ENCODE assay signal across 19 cellular contexts in genomic region chr1:82392946-82393345, GRCh38.
"Had no signal": no experiment of that assay in that cellular context is flagged by ENCODE, and none has a peak within 500 bp of the region (broad histone marks: within the 10 kb centered on the region; RNA-seq: fewer than 3 reads in every experiment).

No MANE protein-coding gene starts in this region.

- H3K4me3 ChIP-seq: lung, tibial artery had no signal

- H3K27ac ChIP-seq: brain microvascular endothelial cell, tibial artery had no signal

- H3K9me3 ChIP-seq: tibial artery had no signal

- DNase-seq: activated CD4-positive, alpha-beta T cell treated with anti-CD3 and anti-CD28 coated beads, Interleukin-2, amount 10 ng/mL, durations not matched to agents 24 days and 14 days; activated CD8-positive, alpha-beta T cell treated with anti-CD3 and anti-CD28 coated beads, Interleukin-2, amount 10 ng/mL, durations not matched to agents 7 days and 5 days; activated naive CD4-positive, alpha-beta T cell treated with anti-CD3 and anti-CD28 coated beads for 36 hours; activated T-cell treated with anti-CD3 and anti-CD28 coated beads, Interleukin-2, amount 50 U/mL, for 24 hours; cerebellar nuclear complex; effector CD8-positive, alpha-beta T cell; glutamatergic neuron; hippocampal formation; nephron progenitor cell; occipital lobe; retina; stimulated activated CD8-positive, alpha-beta memory T cell treated with anti-CD3 and anti-CD28 coated beads, Interleukin-4, amount 100 ng/mL, for 48 hours; stimulated activated naive CD4-positive, alpha-beta T cell treated with Interleukin-2 at 50 U/mL for 16 hours; substantia nigra; T-cell; tibial artery had no signal

- H3K36me3 ChIP-seq: brain microvascular endothelial cell, tibial artery had no signal

- H3K27me3 ChIP-seq: brain microvascular endothelial cell, tibial artery had no signal

- FAIRE-seq: islet of Langerhans had no signal

- ATAC-seq: activated CD8-positive, alpha-beta T cell treated with anti-CD3 and anti-CD28 coated beads, Interleukin-2, amount 10 ng/mL, durations not matched to agents 7 days and 5 days; T-cell had no signal
